ENCODE assay signal across 33 cellular contexts in the genomic region with DNA sequence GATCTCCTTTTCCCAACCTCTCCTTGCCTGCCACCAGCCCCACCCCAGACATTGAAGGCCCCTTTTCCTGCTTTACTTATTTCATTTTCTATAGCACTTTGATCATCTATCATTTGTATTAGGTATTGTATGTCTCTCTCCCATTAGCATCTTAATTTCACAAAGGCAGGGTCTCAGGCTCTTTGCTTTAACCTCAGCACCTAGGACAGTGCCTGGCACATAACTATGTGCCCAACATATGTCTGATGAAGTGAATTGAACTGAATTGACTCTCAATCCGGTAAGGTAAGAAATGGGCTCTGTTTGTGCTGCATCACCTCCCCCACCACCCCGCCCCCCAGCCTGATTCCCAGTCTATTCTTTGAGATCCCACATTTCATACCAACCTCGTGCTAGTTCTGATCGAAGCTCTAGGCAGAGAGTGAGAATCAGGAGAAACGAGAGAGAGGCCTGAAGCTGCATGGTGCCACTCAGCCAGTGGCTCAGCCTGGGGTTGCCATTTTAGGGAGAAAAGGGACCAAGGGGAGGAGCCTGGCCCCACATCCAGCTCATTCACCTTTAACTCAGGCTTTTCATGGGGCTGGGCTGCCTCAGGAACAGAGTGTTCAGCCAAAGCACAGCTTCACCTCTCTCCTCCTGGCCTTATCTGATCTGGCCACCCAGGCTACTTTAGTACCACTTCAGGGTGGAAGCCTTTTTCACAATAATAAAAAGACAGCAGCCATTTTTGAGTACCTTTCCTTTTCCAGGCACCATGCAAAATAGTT. TPM values are rescaled to one million over a fixed set of nuclear protein-coding genes. Genes with fewer than 3 reads are reported as not detected.
"Had no signal": no experiment of that assay in that cellular context is flagged by ENCODE, and none has a peak within 500 bp of the region (broad histone marks: within the 10 kb centered on the region; RNA-seq: fewer than 3 reads in every experiment).

A gene with protein sequence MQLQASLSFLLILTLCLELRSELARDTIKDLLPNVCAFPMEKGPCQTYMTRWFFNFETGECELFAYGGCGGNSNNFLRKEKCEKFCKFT (minus strand): TSS at position 476 of the 767 bp plus-strand sequence. CDS start 14 bp downstream, at position 462.

- H3K9me3 ChIP-seq: adrenal gland, gastrocnemius medialis, ovary, psoas muscle, sigmoid colon, tibial artery had no signal

- ATAC-seq: activated CD8-positive, alpha-beta T cell treated with anti-CD3 and anti-CD28 coated beads, Interleukin-2, amount 10 ng/mL, durations not matched to agents 7 days and 5 days; activated T-cell treated with anti-CD3 and anti-CD28 coated beads, Interleukin-2, amount 50 U/mL, for 72 hours; gastrocnemius medialis; psoas muscle; stimulated activated effector memory CD8-positive, alpha-beta T cell treated with anti-CD3 and anti-CD28 coated beads, Interleukin-12 subunit alpha, Interleukin-12 subunit beta, amount 100 ng/mL, for 72 hours; T-helper 17 cell had no signal

- H3K27me3 ChIP-seq: dorsolateral prefrontal cortex, gastrocnemius medialis, ovary, sigmoid colon, tibial artery had no signal

- H3K4me2 ChIP-seq: hepatocyte had no signal

- H3K4me1 ChIP-seq: adrenal gland, gastrocnemius medialis, psoas muscle, tibial artery had no signal

- H3K36me3 ChIP-seq: adrenal gland, gastrocnemius medialis, ovary, sigmoid colon, tibial artery had no signal

- H3K4me3 ChIP-seq: adrenal gland, coronary artery, dorsolateral prefrontal cortex, gastrocnemius medialis, hepatocyte, ovary, psoas muscle, sigmoid colon, tibial artery had no signal

- DNase-seq: activated B cell treated with CpG ODN at 0.5 μM for 24 hours; activated CD4-positive, alpha-beta T cell treated with anti-CD3 and anti-CD28 coated beads, Interleukin-2, amount 50 U/mL, for 1 hour; activated CD8-positive, alpha-beta T cell treated with anti-CD3 and anti-CD28 coated beads, Interleukin-2, amount 10 ng/mL, durations not matched to agents 7 days and 5 days; activated naive CD4-positive, alpha-beta T cell treated with anti-CD3 and anti-CD28 coated beads for 36 hours; activated naive CD8-positive, alpha-beta T cell treated with anti-CD3 and anti-CD28 coated beads for 36 hours; activated T-cell treated with anti-CD3 and anti-CD28 coated beads for 4 hours; activated T-cell treated with anti-CD3 and anti-CD28 coated beads, Interleukin-2, amount 50 U/mL, for 72 hours; adrenal gland; aorta; dorsolateral prefrontal cortex; effector memory CD4-positive, alpha-beta T cell; erythroblast; gastrocnemius medialis; islet precursor cell; naive B cell; ovary; psoas muscle; sigmoid colon; small intestine; stimulated activated CD4-positive, alpha-beta T cell treated with anti-CD3 and anti-CD28 coated beads, Interleukin-4, amount 100 ng/mL, for 24 hours; substantia nigra; T-helper 17 cell; T1000; tibial artery had no signal

- H2AFZ ChIP-seq: hepatocyte had no signal

- H3K79me2 ChIP-seq: hepatocyte had no signal

- H3K27ac ChIP-seq: adrenal gland, coronary artery, dorsolateral prefrontal cortex, gastrocnemius medialis, hepatocyte, ovary, psoas muscle, sigmoid colon, tibial artery had no signal

RNA-seq across cellular contexts. Expression of the gene that starts here (rescaled TPM):
- total RNA-seq: activated B cell treated with CpG ODN at 0.5 μM for 24 hours; activated CD8-positive, alpha-beta T cell treated with anti-CD3 and anti-CD28 coated beads, Interleukin-2, amount 10 ng/mL, durations not matched to agents 7 days and 5 days; activated naive CD4-positive, alpha-beta T cell treated with anti-CD3 and anti-CD28 coated beads for 36 hours; activated naive CD8-positive, alpha-beta T cell treated with anti-CD3 and anti-CD28 coated beads for 36 hours; activated T-cell treated with anti-CD3 and anti-CD28 coated beads, Interleukin-2, amount 50 U/mL, for 72 hours; adrenal gland; aorta; cardiac septum; cerebellum; dorsolateral prefrontal cortex; gastrocnemius medialis; hepatocyte; liver; mesothelial cell of epicardium; ovary; psoas muscle; sigmoid colon; T-helper 17 cell; ureter had no signal
- polyA plus RNA-seq: adrenal gland, aorta, hepatocyte, liver, neural cell, ovary, psoas muscle, sigmoid colon, small intestine had no signal
